In the genomic region with DNA sequence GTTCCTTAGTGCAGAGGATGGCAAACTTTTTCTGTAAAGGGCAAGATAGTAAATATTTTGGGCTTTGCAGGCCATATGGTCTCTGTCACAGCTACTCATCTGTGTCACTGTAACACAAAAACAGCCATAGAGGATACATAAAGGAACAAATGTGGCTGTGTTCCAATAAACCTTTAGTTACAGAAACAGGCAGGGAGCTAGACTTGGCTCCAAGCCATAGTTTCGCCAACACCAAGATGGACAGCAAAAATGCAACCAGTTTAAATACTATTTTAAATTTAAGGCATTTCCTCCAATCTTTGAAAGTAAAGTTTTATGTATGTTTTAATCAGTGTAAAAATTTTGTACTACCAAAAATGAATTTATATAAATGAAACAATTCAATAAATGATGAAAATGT, we compare ENCODE assay signal across 22 cellular contexts.
DNase-seq lines count a peak whose midpoint lies in the region; ATAC-seq, FAIRE-seq and TF ChIP-seq lines count a peak whose summit lies in the region.
"Had no signal": no experiment of that assay in that cellular context is flagged by ENCODE, and none has a peak within 500 bp of the region (broad histone marks: within the 10 kb centered on the region; RNA-seq: fewer than 3 reads in every experiment).

No MANE protein-coding gene starts in this region.

- in situ Hi-C loops in K562 (cut with MboI): no loop called here

- POLR2A ChIA-PET in K562 (lab: Yijun Ruan, JAX): interaction anchor here (1.3 kb wide), 1 partner anchor 58 kb away, joined by 4 read pairs; no protein-coding TSS in a partner anchor

- no peak for FAIRE-seq in K562 (lab: Jason Lieb, UNC)
- FAIRE-seq: RCC 7860 had no signal

- intact Hi-C loops in K562 (cut with micrococcal nuclease): loop anchor here (1.0 kb wide), 1 partner anchor 58 kb away; no protein-coding TSS in a partner anchor

- 41% methylated on average over 1 of the region's 1 CpG for WGBS in K562 (ENCODE audit: insufficient coverage, low coverage, missing lambda C conversion rate)

- no peaks in the 10 kb centered on the region for H3K4me1 ChIP-seq in K562 (replicated peaks in 1 of 2; ENCODE audit: control insufficient read depth in 2 of 2, insufficient read depth in 2 of 2, low read length in 2 of 2)
- H3K4me1 ChIP-seq: spleen, tibial nerve had no signal

- TF ChIP-seq RAD21 in K562 (CRISPR knock-in tag; conservative IDR thresholded peaks at IDR 0.05 in 1 of 2, IDR thresholded peaks at IDR 0.05 in 1 of 2): no peak

- H3K79me2 ChIP-seq in K562 (ENCODE audit: control insufficient read depth, insufficient read depth, low read length): no peaks in the 10 kb centered on the region

- no peak overlapping the region for H3K4me3 ChIP-seq in K562
- H3K4me3 ChIP-seq: spleen, tibial nerve had no signal

- H4K20me1 ChIP-seq in K562 (replicated peaks; ENCODE audit: control insufficient read depth, insufficient read depth, low read length): no peaks in the 10 kb centered on the region

- no peak for TF ChIP-seq EP300 in K562 (IDR thresholded peaks at IDR 0.05; ENCODE audit: low read length)

- H3K9me1 ChIP-seq in K562 (ENCODE audit: control insufficient read depth, insufficient read depth, low read length): no peaks in the 10 kb centered on the region

- no peak overlapping the region for H3K9ac ChIP-seq in K562 (ENCODE audit: insufficient read depth in 1 of 2, low read depth in 2 of 2, low read length in 2 of 2)

- DNase-seq in DMS53 (lab: John Stamatoyannopoulos, UW) (peak; percentile 59), NCI-H1105 (lab: John Stamatoyannopoulos, UW) (peak; percentile 32), NCI-H345 treated with DMSO at 0.1 percent for 48 hours (lab: John Stamatoyannopoulos, UW; ENCODE audit: unreplicated experiment) (peak; percentile 43), K562 (ENCODE audit: extremely low read depth in 1 of 4, low spot score in 3 of 4) (no peak), Kasumi-1 (lab: John Stamatoyannopoulos, UW) (no peak)
- DNase-seq: activated CD8-positive, alpha-beta T cell treated with anti-CD3 and anti-CD28 coated beads for 36 hours; activated T-cell treated with anti-CD3 and anti-CD28 coated beads, Interleukin-2, amount 50 U/mL, for 24 hours; aorta; CD4-positive, alpha-beta memory T cell; cerebellar nuclear complex; foreskin melanocyte; H7; kidney glomerular epithelial cell; NK-92 treated with Interleukin-12 subunit alpha and Interleukin-12 subunit beta, amount 100 ng/mL, for 24 hours; spleen; stimulated activated CD4-positive, alpha-beta T cell treated with anti-CD3 and anti-CD28 coated beads, Interleukin-4, amount 100 ng/mL, for 24 hours; stimulated activated naive CD8-positive, alpha-beta T cell treated with anti-CD3 and anti-CD28 coated beads, Interleukin-15, amount 100 ng/mL, for 72 hours had no signal

- no peaks in the 10 kb centered on the region for H3K27me3 ChIP-seq in K562 (ENCODE audit: control insufficient read depth in 2 of 2, insufficient read depth in 2 of 2, low read length in 2 of 2)
- H3K27me3 ChIP-seq: spleen, tibial nerve had no signal

- H3K36me3 ChIP-seq in K562 (ENCODE audit: control insufficient read depth, insufficient read depth, low read length): no peaks in the 10 kb centered on the region
- H3K36me3 ChIP-seq: spleen, tibial nerve had no signal

- H2AFZ ChIP-seq in K562 (ENCODE audit: low read depth, low read length): no peak overlapping the region

- H3K27ac ChIP-seq in K562 (ENCODE audit: extremely low read depth, low read depth, low read length): no peak overlapping the region
- H3K27ac ChIP-seq: spleen, tibial nerve had no signal

- ATAC-seq in K562: no peak
- ATAC-seq in HG03521 (IDR thresholded peaks at IDR 0.05; ENCODE audit: unreplicated experiment): no peak
- ATAC-seq in HG02981 (IDR thresholded peaks at IDR 0.05; ENCODE audit: unreplicated experiment): no peak
- ATAC-seq: activated CD4-positive, CD25-positive, alpha-beta regulatory T cell treated with anti-CD3 and anti-CD28 coated beads, Interleukin-2, amount 50 U/mL, for 24 hours; activated CD8-positive, alpha-beta T cell treated with anti-CD3 and anti-CD28 coated beads for 36 hours; stimulated activated naive CD8-positive, alpha-beta T cell treated with anti-CD3 and anti-CD28 coated beads, Interleukin-15, amount 100 ng/mL, for 72 hours had no signal

- no peak for TF ChIP-seq POLR2A in K562 (conservative IDR thresholded peaks at IDR 0.05)

- no peaks in the 10 kb centered on the region for H3K9me3 ChIP-seq in K562 (replicated peaks; ENCODE audit: control insufficient read depth, insufficient read depth, low read depth, low read length)
- H3K9me3 ChIP-seq: spleen, tibial nerve had no signal

- BruUV-seq in K562 (replicated peaks; lab: Mats Ljungman, UMichigan): no TSS peak

- H3K4me2 ChIP-seq in K562 (ENCODE audit: insufficient read depth, low read length): no peak overlapping the region

- no peak for TF ChIP-seq CTCF in K562 (IDR thresholded peaks at IDR 0.05 in 2 of 3, conservative IDR thresholded peaks at IDR 0.05 in 1 of 3; ENCODE audit: insufficient read depth in 2 of 3, low read depth in 1 of 3, low read length in 3 of 3)

- CTCF ChIA-PET in K562 (lab: Yijun Ruan, JAX; ENCODE audit: low intra/inter-chr PET ratio): no interaction called here

TF ChIP-seq in K562, 482 proteins besides CTCF, POLR2A, EP300 and RAD21:
- 0 out of 2 replicates have a peak, but pooled peaks have one; percentile 42 for TF ChIP-seq NFIC (IDR thresholded peaks at IDR 0.05)
- no peak for TF ChIP-seq HDAC2 (IDR thresholded peaks at IDR 0.05)
- TF ChIP-seq, protein P1, sequence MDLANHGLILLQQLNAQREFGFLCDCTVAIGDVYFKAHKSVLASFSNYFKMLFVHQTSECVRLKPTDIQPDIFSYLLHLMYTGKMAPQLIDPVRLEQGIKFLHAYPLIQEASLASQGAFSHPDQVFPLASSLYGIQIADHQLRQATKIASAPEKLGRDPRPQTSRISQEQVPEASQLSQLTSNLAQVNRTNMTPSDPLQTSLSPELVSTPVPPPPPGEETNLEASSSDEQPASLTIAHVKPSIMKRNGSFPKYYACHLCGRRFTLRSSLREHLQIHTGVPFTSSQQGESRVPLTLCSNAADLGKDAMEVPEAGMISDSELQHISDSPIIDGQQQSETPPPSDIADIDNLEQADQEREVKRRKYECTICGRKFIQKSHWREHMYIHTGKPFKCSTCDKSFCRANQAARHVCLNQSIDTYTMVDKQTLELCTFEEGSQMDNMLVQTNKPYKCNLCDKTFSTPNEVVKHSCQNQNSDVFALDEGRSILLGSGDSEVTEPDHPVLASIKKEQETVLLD (IDR thresholded peaks at IDR 0.05): no peak

Comparison
In these comparisons a context has a peak if more than half of its experiments do, and no peak if none do; other contexts are left out.
1. DNase-seq: peak in DMS53 (single experiment), NCI-H1105 (single experiment) and NCI-H345 treated with DMSO at 0.1 percent for 48 hours (single experiment); none in K562 (0 of 4) and Kasumi-1 (0 of 2).